ENCODE assay signal across 31 cellular contexts in the genomic region with DNA sequence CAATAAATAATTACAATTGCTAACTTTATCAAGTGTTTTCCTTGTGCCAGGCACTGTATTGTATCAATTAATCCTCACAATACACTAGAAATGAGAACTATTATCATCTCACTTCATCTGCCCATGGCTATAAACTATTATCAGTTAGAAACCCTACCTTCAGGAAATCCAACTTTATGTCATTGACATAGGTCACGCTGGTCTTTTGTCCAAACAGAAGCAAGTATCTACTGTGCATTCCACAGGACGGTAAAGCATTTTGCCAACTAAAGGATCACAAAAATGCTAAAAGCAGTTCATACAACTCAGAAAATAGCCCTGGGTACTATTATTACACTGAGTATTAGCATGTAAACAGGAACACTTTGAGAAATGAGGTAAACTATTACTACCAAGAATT.
"Had no signal": no experiment of that assay in that cellular context is flagged by ENCODE, and none has a peak within 500 bp of the region (broad histone marks: within the 10 kb centered on the region; RNA-seq: fewer than 3 reads in every experiment).

No MANE protein-coding gene starts in this region.

- H3K9me3 ChIP-seq: ascending aorta, breast epithelium, colonic mucosa, esophagus squamous epithelium, gastroesophageal sphincter, heart right ventricle had no signal

- ATAC-seq: activated CD4-positive, alpha-beta T cell treated with anti-CD3 and anti-CD28 coated beads for 36 hours; activated naive CD4-positive, alpha-beta T cell treated with anti-CD3 and anti-CD28 coated beads, Interleukin-2, amount 50 U/mL, for 72 hours; activated T-cell treated with anti-CD3 and anti-CD28 coated beads, Interleukin-2, amount 50 U/mL, for 4 hours; activated T-helper 17 cell treated with anti-CD3 and anti-CD28 coated beads, Interleukin-2, amount 50 U/mL, for 72 hours; effector memory CD8-positive, alpha-beta T cell; gastroesophageal sphincter; heart right ventricle had no signal

- H3K4me3 Mint-ChIP-seq: activated CD4-positive, alpha-beta memory T cell treated with anti-CD3 and anti-CD28 coated beads, Interleukin-2, amount 10 ng/mL, durations not matched to agents 7 days and 5 days; activated CD4-positive, alpha-beta T cell treated with anti-CD3 and anti-CD28 coated beads for 36 hours; activated CD4-positive, alpha-beta T cell treated with anti-CD3 and anti-CD28 coated beads, Interleukin-2, amount 10 ng/mL, durations not matched to agents 7 days and 5 days; activated naive CD8-positive, alpha-beta T cell treated with anti-CD3 and anti-CD28 coated beads, Interleukin-2, amount 10 ng/mL, durations not matched to agents 7 days and 5 days; activated T-cell treated with anti-CD3 and anti-CD28 coated beads, Interleukin-2, amount 50 U/mL, for 4 hours; activated T-helper 17 cell treated with anti-CD3 and anti-CD28 coated beads, Interleukin-2, amount 50 U/mL, for 72 hours; brain had no signal

- H3K4me1 ChIP-seq: breast epithelium, colonic mucosa had no signal

- H3K4me2 ChIP-seq: hepatocyte had no signal

- H3K4me3 ChIP-seq: ascending aorta, breast epithelium, cardiac muscle cell, colonic mucosa, esophagus squamous epithelium, gastroesophageal sphincter, heart right ventricle, hepatocyte had no signal

- H3K27me3 ChIP-seq: ascending aorta, breast epithelium, cardiac muscle cell, colonic mucosa, esophagus squamous epithelium, gastroesophageal sphincter, heart right ventricle, hepatocyte had no signal

- H3K36me3 ChIP-seq: breast epithelium, cardiac muscle cell, colonic mucosa had no signal

- H3K9me3 Mint-ChIP-seq: activated CD4-positive, alpha-beta memory T cell treated with anti-CD3 and anti-CD28 coated beads, Interleukin-2, amount 10 ng/mL, durations not matched to agents 7 days and 5 days; activated naive CD4-positive, alpha-beta T cell treated with anti-CD3 and anti-CD28 coated beads, Interleukin-2, amount 50 U/mL, for 72 hours; activated T-cell treated with anti-CD3 and anti-CD28 coated beads, Interleukin-2, amount 50 U/mL, for 4 hours; activated T-helper 17 cell treated with anti-CD3 and anti-CD28 coated beads, Interleukin-2, amount 50 U/mL, for 72 hours; brain; effector memory CD8-positive, alpha-beta T cell had no signal

- H3K27me3 Mint-ChIP-seq: activated CD4-positive, alpha-beta memory T cell treated with anti-CD3 and anti-CD28 coated beads, Interleukin-2, amount 10 ng/mL, durations not matched to agents 7 days and 5 days; activated CD4-positive, alpha-beta T cell treated with anti-CD3 and anti-CD28 coated beads for 36 hours; activated CD4-positive, alpha-beta T cell treated with anti-CD3 and anti-CD28 coated beads, Interleukin-2, amount 10 ng/mL, durations not matched to agents 7 days and 5 days; activated naive CD8-positive, alpha-beta T cell treated with anti-CD3 and anti-CD28 coated beads, Interleukin-2, amount 10 ng/mL, durations not matched to agents 7 days and 5 days; activated T-helper 17 cell treated with anti-CD3 and anti-CD28 coated beads, Interleukin-2, amount 50 U/mL, for 72 hours; brain; effector memory CD8-positive, alpha-beta T cell had no signal

- H3K27ac Mint-ChIP-seq: activated CD4-positive, alpha-beta memory T cell treated with anti-CD3 and anti-CD28 coated beads, Interleukin-2, amount 10 ng/mL, durations not matched to agents 7 days and 5 days; activated CD4-positive, alpha-beta T cell treated with anti-CD3 and anti-CD28 coated beads for 36 hours; activated naive CD4-positive, alpha-beta T cell treated with anti-CD3 and anti-CD28 coated beads, Interleukin-2, amount 50 U/mL, for 72 hours; activated naive CD8-positive, alpha-beta T cell treated with anti-CD3 and anti-CD28 coated beads, Interleukin-2, amount 10 ng/mL, durations not matched to agents 7 days and 5 days; activated T-helper 17 cell treated with anti-CD3 and anti-CD28 coated beads, Interleukin-2, amount 50 U/mL, for 72 hours; brain; effector memory CD8-positive, alpha-beta T cell had no signal

- DNase-seq: activated CD4-positive, alpha-beta memory T cell treated with anti-CD3 and anti-CD28 coated beads, Interleukin-2, amount 10 ng/mL, durations not matched to agents 7 days and 5 days; activated CD4-positive, alpha-beta T cell treated with anti-CD3 and anti-CD28 coated beads for 36 hours; activated CD4-positive, alpha-beta T cell treated with anti-CD3 and anti-CD28 coated beads, Interleukin-2, amount 10 ng/mL, durations not matched to agents 7 days and 5 days; activated CD4-positive, alpha-beta T cell treated with anti-CD3 and anti-CD28 coated beads, Interleukin-2, amount 50 U/mL, for 4 hours; activated CD4-positive, CD25-positive, alpha-beta regulatory T cell; activated CD4-positive, CD25-positive, alpha-beta regulatory T cell treated with anti-CD3 and anti-CD28 coated beads, Interleukin-2, amount 50 U/mL, for 72 hours; activated CD8-positive, alpha-beta memory T cell treated with anti-CD3 and anti-CD28 coated beads, Interleukin-2, amount 50 U/mL, for 48 hours; activated effector memory CD4-positive, alpha-beta T cell treated with Interleukin-2 at 50 U/mL for 16 hours; activated gamma-delta T cell treated with Interleukin-2 at 50 U/mL for 16 hours; activated naive CD4-positive, alpha-beta T cell treated with Interleukin-2 at 50 U/mL for 16 hours; activated naive CD8-positive, alpha-beta T cell treated with anti-CD3 and anti-CD28 coated beads, Interleukin-2, amount 10 ng/mL, durations not matched to agents 7 days and 5 days; activated T-cell treated with anti-CD3 and anti-CD28 coated beads for 4 hours; activated T-cell treated with anti-CD3 and anti-CD28 coated beads, Interleukin-2, amount 50 U/mL, for 4 hours; central memory CD4-positive, alpha-beta T cell; cerebellar nuclear complex; colonic mucosa; effector CD4-positive, alpha-beta T cell; effector memory CD8-positive, alpha-beta T cell; esophagus squamous epithelium; foreskin melanocyte; heart right ventricle; T-helper 2 cell had no signal

- H2AFZ ChIP-seq: hepatocyte had no signal

- H3K27ac ChIP-seq: ascending aorta, breast epithelium, cardiac muscle cell, colonic mucosa, epithelial cell of prostate, esophagus squamous epithelium, gastroesophageal sphincter, heart right ventricle, hepatocyte had no signal
